14 cellular contexts compared by ENCODE assay signal in the genomic region with DNA sequence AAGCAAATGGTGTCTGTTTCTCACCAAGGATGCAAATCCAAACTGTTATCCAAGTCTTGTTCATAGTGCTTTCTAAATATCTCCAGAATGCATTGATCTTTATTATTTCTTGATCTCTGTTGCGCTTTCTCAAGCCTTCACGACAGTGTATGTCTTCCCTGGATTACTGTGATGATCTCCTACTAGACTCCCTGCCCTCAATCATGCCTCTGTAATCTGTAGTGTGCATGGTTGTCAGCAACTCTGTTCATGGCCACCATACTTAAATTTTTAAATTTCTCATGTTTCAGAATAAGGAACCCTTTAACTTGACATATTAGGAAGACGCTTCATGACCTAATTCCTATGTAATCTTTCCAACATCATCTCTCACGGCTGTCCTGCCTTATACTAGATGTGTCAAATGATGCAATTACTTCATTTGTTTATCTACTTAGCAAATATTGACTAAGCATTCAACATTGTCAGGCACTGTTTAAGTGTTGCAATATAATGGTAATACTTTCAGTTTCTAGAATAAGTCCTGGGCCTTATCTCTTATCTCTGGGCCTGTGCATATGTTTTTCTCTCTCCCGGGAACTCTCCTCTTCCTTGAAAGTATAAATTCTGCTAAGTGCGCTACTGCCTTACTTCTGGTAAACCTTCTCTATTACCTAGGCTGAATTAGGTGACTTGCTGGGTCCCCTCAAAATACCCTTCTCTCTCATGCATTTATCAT. TPM values are rescaled to one million over a fixed set of nuclear protein-coding genes. Genes with fewer than 3 reads are reported as not detected.
DNase-seq lines count a peak whose midpoint lies in the region; ATAC-seq lines count a peak whose summit lies in the region.
"Had no signal": no experiment of that assay in that cellular context is flagged by ENCODE, and none has a peak within 500 bp of the region (broad histone marks: within the 10 kb centered on the region; RNA-seq: fewer than 3 reads in every experiment).

No MANE protein-coding gene starts in this region.

- no peaks in the 10 kb centered on the region for H3K79me2 ChIP-seq in trophoblast cell (ENCODE audit: control insufficient read depth, insufficient read depth, low read length, poor library complexity)

- no peak overlapping the region for H3K4ac ChIP-seq in trophoblast cell (ENCODE audit: low read depth, low read length)

- no peaks in the 10 kb centered on the region for H3K9me3 ChIP-seq in trophoblast cell (ENCODE audit: insufficient read depth, low read depth, low read length)
- H3K9me3 ChIP-seq: tibial artery had no signal

- no peak overlapping the region for H3K9ac ChIP-seq in trophoblast cell (ENCODE audit: low read length)

- peak in 2 of 3 experiments; percentile 12 to 48 for DNase-seq in NCI-H1417 (lab: John Stamatoyannopoulos, UW)
- DNase-seq in NCI-H1417 treated with DMSO at 0.1 percent for 48 hours (lab: John Stamatoyannopoulos, UW): no peak
- DNase-seq in NCI-H774 (lab: John Stamatoyannopoulos, UW): peak; percentile 58
- DNase-seq in fibroblast of gingiva (ENCODE audit: low read depth): peak; percentile 24
- DNase-seq in trophoblast cell: peak; percentile 22 to 89
- no peak for DNase-seq in cerebellar cortex (ENCODE audit: low spot score)
- DNase-seq in globus pallidus (ENCODE audit: low spot score): no peak
- DNase-seq: activated CD4-positive, alpha-beta memory T cell treated with anti-CD3 and anti-CD28 coated beads, Interleukin-2, amount 10 ng/mL, durations not matched to agents 7 days and 5 days; activated gamma-delta T cell treated with Interleukin-2 at 50 U/mL for 16 hours; naive thymus-derived CD8-positive, alpha-beta T cell; tibial artery had no signal

- H2AFZ ChIP-seq in trophoblast cell (ENCODE audit: insufficient read depth, low read length, poor library complexity): no peak overlapping the region

- H2BK12ac ChIP-seq in trophoblast cell (ENCODE audit: low read length): no peak overlapping the region

- no peak overlapping the region for H2BK120ac ChIP-seq in trophoblast cell (ENCODE audit: insufficient read depth, low read length, poor library complexity)

- H3K4me1 ChIP-seq in trophoblast cell (ENCODE audit: control insufficient read depth in 1 of 2, insufficient read depth in 2 of 2, low read length in 2 of 2): no peaks in the 10 kb centered on the region
- H3K4me1 ChIP-seq: tibial artery had no signal

- H4K12ac ChIP-seq in trophoblast cell (ENCODE audit: low read depth, low read length): no peak overlapping the region

- H3K27ac ChIP-seq in trophoblast cell (ENCODE audit: low read depth, low read length): no peak overlapping the region
- H3K27ac ChIP-seq: tibial artery had no signal

- WGBS in trophoblast cell (ENCODE audit: extremely low coverage, insufficient coverage, insufficient read length): no CpG with 5 or more reads among the region's 6 CpGs

- H2BK5ac ChIP-seq in trophoblast cell (ENCODE audit: low read depth, low read length, poor library complexity): no peak overlapping the region

- no peak for ATAC-seq in HG02884 (IDR thresholded peaks at IDR 0.05; ENCODE audit: unreplicated experiment)
- ATAC-seq: esophagus mucosa; HCT116; naive thymus-derived CD8-positive, alpha-beta T cell had no signal

- H3K4me2 ChIP-seq in trophoblast cell (ENCODE audit: low read length): no peak overlapping the region

- H3K4me3 ChIP-seq in trophoblast cell (ENCODE audit: low read depth, low read length): no peak overlapping the region
- H3K4me3 ChIP-seq: tibial artery had no signal

- H4K91ac ChIP-seq in trophoblast cell (ENCODE audit: low read depth, low read length): no peak overlapping the region

- H4K8ac ChIP-seq in trophoblast cell (ENCODE audit: low read depth, low read length): no peak overlapping the region

- H3K36me3 ChIP-seq in trophoblast cell (ENCODE audit: control insufficient read depth in 1 of 2, insufficient read depth in 2 of 2, low read length in 2 of 2): no peaks in the 10 kb centered on the region
- H3K36me3 ChIP-seq: tibial artery had no signal

- no peak overlapping the region for H3K23ac ChIP-seq in trophoblast cell (ENCODE audit: low read length)

- no peaks in the 10 kb centered on the region for H3K27me3 ChIP-seq in trophoblast cell (ENCODE audit: insufficient read depth, low read length)
- H3K27me3 ChIP-seq: tibial artery had no signal

- no peak overlapping the region for H2AK5ac ChIP-seq in trophoblast cell (ENCODE audit: low read length)

- no peak overlapping the region for H3K14ac ChIP-seq in trophoblast cell (ENCODE audit: low read length)

- no peak overlapping the region for H3K18ac ChIP-seq in trophoblast cell (ENCODE audit: low read length)

- no peaks in the 10 kb centered on the region for H3K79me1 ChIP-seq in trophoblast cell (ENCODE audit: low read length)

RNA-seq across cellular contexts. Expression of a gene that starts 25.6 kb away (rescaled TPM):
- 8.6 and 8.7 TPM in 2 replicates for polyA plus RNA-seq in trophoblast cell (2013)

Comparison
In these comparisons a context has a peak if more than half of its experiments do, and no peak if none do; other contexts are left out.
1. DNase-seq: peak in NCI-H1417 (2 of 3), NCI-H774 (single experiment), fibroblast of gingiva (single experiment) and trophoblast cell (2 of 2); none in NCI-H1417 treated with DMSO at 0.1 percent for 48 hours (single experiment), cerebellar cortex (single experiment) and globus pallidus (single experiment).